16 cellular contexts compared by ENCODE assay signal in the genomic region with DNA sequence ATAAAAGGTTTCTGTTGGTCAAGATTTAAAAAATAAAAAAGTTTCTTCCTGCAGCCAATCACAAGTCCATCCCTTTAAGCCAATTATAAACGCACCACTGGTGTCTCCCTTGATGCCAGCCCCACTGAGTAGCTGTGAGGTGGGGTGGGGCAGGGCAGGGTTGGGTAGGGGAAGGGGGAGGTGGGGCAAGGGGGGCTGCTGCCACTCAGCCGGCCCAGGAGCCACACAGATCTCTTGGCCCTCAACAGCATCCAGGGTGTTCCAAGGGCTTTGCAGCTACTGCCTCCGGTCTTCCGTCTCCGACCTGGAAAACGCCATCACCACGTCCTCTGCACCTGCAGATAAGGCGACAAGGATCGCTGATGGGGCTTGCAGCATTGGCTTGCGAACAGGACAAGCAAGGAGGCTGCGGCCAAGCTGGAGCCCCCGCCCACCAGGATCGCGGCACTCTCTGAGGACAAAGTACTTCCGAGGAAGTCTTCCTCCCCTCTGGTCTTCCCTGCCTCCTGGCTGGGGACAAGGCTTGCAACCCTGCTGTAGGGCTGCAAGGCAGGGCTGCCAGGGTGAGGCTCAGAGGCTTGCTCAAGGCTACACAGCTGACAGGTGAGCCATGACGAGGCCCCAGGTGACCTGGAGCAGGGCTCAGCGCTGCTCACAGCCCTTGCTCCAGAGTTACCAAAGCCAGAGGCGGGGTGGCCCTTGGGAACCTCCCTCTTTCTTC. TPM values are rescaled to one million over a fixed set of nuclear protein-coding genes. Genes with fewer than 3 reads are reported as not detected.
A peak's percentile ranks its signal among the peaks of the same experiment; 100 is the strongest.
DNase-seq lines count a peak whose midpoint lies in the region; ATAC-seq and TF ChIP-seq lines count a peak whose summit lies in the region.
"Had no signal": no experiment of that assay in that cellular context is flagged by ENCODE, and none has a peak within 500 bp of the region (broad histone marks: within the 10 kb centered on the region; RNA-seq: fewer than 3 reads in every experiment).

No MANE protein-coding gene starts in this region.

- no peak overlapping the region for H2AFZ ChIP-seq in DND-41 (ENCODE audit: low read depth, low read length)

- peak; percentile 46 for ATAC-seq in DND-41 (ENCODE audit: insufficient read depth, low read depth)
- ATAC-seq: gastrocnemius medialis had no signal

- CTCF ChIA-PET in Caco-2 (lab: Charles Lee), result no interaction called here

- no peaks in the 10 kb centered on the region; the same call in 1 of the 2 replicates for H3K36me3 ChIP-seq in DND-41 (ENCODE audit: insufficient read depth, low read length)
- H3K36me3 ChIP-seq in H7 (replicated peaks; ENCODE audit: control insufficient read depth, insufficient read depth, low read length), result no peaks in the 10 kb centered on the region; the same call in none of the 2 replicates
- H3K36me3 ChIP-seq in Caco-2 (ENCODE audit: control insufficient read depth, insufficient read depth, low read length), result no peaks in the 10 kb centered on the region
- H3K36me3 ChIP-seq: adrenal gland had no signal

- no peak overlapping the region for H3K4me2 ChIP-seq in DND-41 (ENCODE audit: insufficient read depth, low read length)

- no TSS peak for BruUV-seq in Caco-2 (replicated peaks; lab: Mats Ljungman, UMichigan)

- H4K20me1 ChIP-seq in DND-41 (ENCODE audit: insufficient read depth, low read length), result no peaks in the 10 kb centered on the region

- TF ChIP-seq CTCF in DND-41 (IDR thresholded peaks at IDR 0.05; ENCODE audit: borderline replicate concordance, extremely low read depth, low read length, poor library complexity, severe bottlenecking) (no peak), Caco-2 (IDR thresholded peaks at IDR 0.05; ENCODE audit: insufficient read depth in 1 of 2, low read depth in 1 of 2, low read length in 1 of 2, severe bottlenecking in 1 of 2, unreplicated experiment in 1 of 2) (no peak)

- H3K27ac Mint-ChIP-seq in activated T-helper 2 cell treated with anti-CD3 and anti-CD28 coated beads, Interferon-gamma antibody, Interleukin-2, Interleukin-4, amounts not matched to agents 10 μg/mL and 5 μg/mL and 100 μg/mL, durations not matched to agents 14 hours and 24 hours and 36 hours, result no peak overlapping the region
- no peak overlapping the region for H3K27ac Mint-ChIP-seq in Caco-2 (ENCODE audit: unreplicated experiment)
- H3K27ac Mint-ChIP-seq: type B pancreatic cell had no signal

- H3K9me3 ChIP-seq in DND-41 (ENCODE audit: insufficient read depth, low read length, severe bottlenecking) (peaks cover 5% of the 10 kb centered on the region), Caco-2 (no peaks in the 10 kb centered on the region)
- H3K9me3 ChIP-seq: adrenal gland, gastrocnemius medialis, neutrophil had no signal

- H3K27me3 Mint-ChIP-seq in activated T-helper 2 cell treated with anti-CD3 and anti-CD28 coated beads, Interferon-gamma antibody, Interleukin-2, Interleukin-4, amounts not matched to agents 10 μg/mL and 5 μg/mL and 100 μg/mL, durations not matched to agents 14 hours and 24 hours and 36 hours (ENCODE audit: low read depth), result peaks cover 5% of the 10 kb centered on the region
- no peaks in the 10 kb centered on the region for H3K27me3 Mint-ChIP-seq in Caco-2 (ENCODE audit: insufficient read depth, unreplicated experiment)
- H3K27me3 Mint-ChIP-seq: type B pancreatic cell had no signal

- peak overlapping the region; percentile 27; the same call in 1 of the 2 replicates for H3K27ac ChIP-seq in DND-41 (ENCODE audit: low read length)
- H3K27ac ChIP-seq: gastrocnemius medialis, neutrophil had no signal

- peaks cover 9% of the 10 kb centered on the region for H3K4me1 Mint-ChIP-seq in activated T-helper 2 cell treated with anti-CD3 and anti-CD28 coated beads, Interferon-gamma antibody, Interleukin-2, Interleukin-4, amounts not matched to agents 10 μg/mL and 5 μg/mL and 100 μg/mL, durations not matched to agents 14 hours and 24 hours and 36 hours (ENCODE audit: low read depth)
- H3K4me1 Mint-ChIP-seq in Caco-2 (ENCODE audit: low read depth, unreplicated experiment), result no peaks in the 10 kb centered on the region

- peak overlapping the region; percentile 60 for H3K4me3 Mint-ChIP-seq in activated T-helper 2 cell treated with anti-CD3 and anti-CD28 coated beads, Interferon-gamma antibody, Interleukin-2, Interleukin-4, amounts not matched to agents 10 μg/mL and 5 μg/mL and 100 μg/mL, durations not matched to agents 14 hours and 24 hours and 36 hours (ENCODE audit: low read depth)
- H3K4me3 Mint-ChIP-seq in Caco-2 (ENCODE audit: unreplicated experiment), result no peak overlapping the region
- H3K4me3 Mint-ChIP-seq: type B pancreatic cell had no signal

- peaks cover 7% of the 10 kb centered on the region for H3K36me3 Mint-ChIP-seq in activated T-helper 2 cell treated with anti-CD3 and anti-CD28 coated beads, Interferon-gamma antibody, Interleukin-2, Interleukin-4, amounts not matched to agents 10 μg/mL and 5 μg/mL and 100 μg/mL, durations not matched to agents 14 hours and 24 hours and 36 hours (ENCODE audit: low read depth)
- no peaks in the 10 kb centered on the region for H3K36me3 Mint-ChIP-seq in Caco-2 (ENCODE audit: insufficient read depth, unreplicated experiment)

- POLR2A ChIA-PET in Caco-2 (lab: Charles Lee), result interaction anchor here (0.7 kb wide), 1 partner anchor 40 kb away, joined by 4 read pairs; no protein-coding TSS in a partner anchor

- no peaks in the 10 kb centered on the region for H3K27me3 ChIP-seq in DND-41 (ENCODE audit: insufficient read depth, low read length, poor library complexity)
- H3K27me3 ChIP-seq in H7 (ENCODE audit: control insufficient read depth, insufficient read depth, low read length), result no peaks in the 10 kb centered on the region
- H3K27me3 ChIP-seq in Caco-2 (replicated peaks; ENCODE audit: control insufficient read depth, insufficient read depth, low read length), result no peaks in the 10 kb centered on the region
- H3K27me3 ChIP-seq: adrenal gland, gastrocnemius medialis had no signal

- H3K79me2 ChIP-seq in DND-41 (ENCODE audit: insufficient read depth, low read length), result no peaks in the 10 kb centered on the region

- DNase-seq in DND-41 (no peak), H7 (peak; percentile 90), iPS-NIHi11 (ENCODE audit: low spot score) (peak; percentile 49), cerebellar nuclear complex (lab: John Stamatoyannopoulos, UW) (no peak), Kasumi-1 (lab: John Stamatoyannopoulos, UW) (no peak), ureter (ENCODE audit: low spot score) (no peak), Caco-2 (no peak)
- no peak for DNase-seq in activated T-helper 2 cell treated with anti-CD3 and anti-CD28 coated beads, Interferon-gamma antibody, Interleukin-2, Interleukin-4, amounts not matched to agents 10 μg/mL and 5 μg/mL and 100 μg/mL, durations not matched to agents 14 hours and 24 hours and 36 hours (ENCODE audit: low spot score)
- DNase-seq: activated CD4-positive, alpha-beta T cell treated with anti-CD3 and anti-CD28 coated beads for 1 hour; adrenal gland; gastrocnemius medialis; IMR-90; NCI-H187; NCI-H774 had no signal

- H3K4me3 ChIP-seq in DND-41 (ENCODE audit: low read depth in 1 of 2, low read length in 2 of 2) (no peak overlapping the region), H7 (ENCODE audit: insufficient read depth, low read depth, low read length) (no peak overlapping the region; the same call in 1 of the 2 replicates), Caco-2 (ENCODE audit: low read depth, low read length) (no peak overlapping the region)
- H3K4me3 ChIP-seq: adrenal gland, gastrocnemius medialis had no signal

- no peak overlapping the region for H3K9ac ChIP-seq in DND-41 (ENCODE audit: low read depth, low read length)

- H3K4me1 ChIP-seq in DND-41 (ENCODE audit: insufficient read depth, low read length) (peaks cover 14% of the 10 kb centered on the region), Caco-2 (no peaks in the 10 kb centered on the region)
- H3K4me1 ChIP-seq: gastrocnemius medialis had no signal

- intact Hi-C loops in activated T-helper 2 cell treated with anti-CD3 and anti-CD28 coated beads, Interferon-gamma antibody, Interleukin-2, Interleukin-4, amounts not matched to agents 10 μg/mL and 5 μg/mL and 100 μg/mL, durations not matched to agents 14 hours and 24 hours and 36 hours (cut with micrococcal nuclease), result no loop called here
- intact Hi-C loops in Caco-2 (cut with micrococcal nuclease; ENCODE audit: unreplicated experiment), result no loop called here

- peaks cover 5% of the 10 kb centered on the region for H3K9me3 Mint-ChIP-seq in activated T-helper 2 cell treated with anti-CD3 and anti-CD28 coated beads, Interferon-gamma antibody, Interleukin-2, Interleukin-4, amounts not matched to agents 10 μg/mL and 5 μg/mL and 100 μg/mL, durations not matched to agents 14 hours and 24 hours and 36 hours
- no peaks in the 10 kb centered on the region for H3K9me3 Mint-ChIP-seq in Caco-2 (ENCODE audit: unreplicated experiment)
- H3K9me3 Mint-ChIP-seq: type B pancreatic cell had no signal

RNA-seq across cellular contexts. Expression of a gene that starts 26.8 kb away (rescaled TPM):
- 100 and 127 TPM in 2 replicates for total RNA-seq in H7 (2014; rRNA removed; shearing (Covaris generic))
- 46.5 and 48.8 TPM in 2 replicates for total RNA-seq in activated T-helper 2 cell treated with anti-CD3 and anti-CD28 coated beads, Interferon-gamma antibody, Interleukin-2, Interleukin-4, amounts not matched to agents 10 μg/mL and 5 μg/mL and 100 μg/mL, durations not matched to agents 14 hours and 24 hours and 36 hours
- total RNA-seq in ureter (75.0 TPM), Caco-2 (2022) (89.2 and 102 TPM in 2 replicates)

RNA-seq across cellular contexts. Expression of a gene that starts 59.5 kb away (rescaled TPM):
- 78.8 and 80.7 TPM in 2 replicates for total RNA-seq in H7 (2014; rRNA removed; shearing (Covaris generic))
- total RNA-seq in activated T-helper 2 cell treated with anti-CD3 and anti-CD28 coated beads, Interferon-gamma antibody, Interleukin-2, Interleukin-4, amounts not matched to agents 10 μg/mL and 5 μg/mL and 100 μg/mL, durations not matched to agents 14 hours and 24 hours and 36 hours, result 7.4 and 7.5 TPM in 2 replicates
- total RNA-seq in ureter (28.4 TPM), Caco-2 (2022) (17.1 and 17.5 TPM in 2 replicates)

Comparison
In these comparisons a context has a peak if more than half of its experiments do, and no peak if none do; other contexts are left out.
1. DNase-seq: peak in H7 (single experiment) and iPS-NIHi11 (single experiment); none in DND-41 (single experiment), activated T-helper 2 cell treated with anti-CD3 and anti-CD28 coated beads, Interferon-gamma antibody, Interleukin-2, Interleukin-4, amounts not matched to agents 10 μg/mL and 5 μg/mL and 100 μg/mL, durations not matched to agents 14 hours and 24 hours and 36 hours (single experiment), cerebellar nuclear complex (0 of 2), Kasumi-1 (0 of 2), ureter (single experiment) and Caco-2 (0 of 2).